Comparison of ENCODE assay signal across 15 cellular contexts in the genomic region with DNA sequence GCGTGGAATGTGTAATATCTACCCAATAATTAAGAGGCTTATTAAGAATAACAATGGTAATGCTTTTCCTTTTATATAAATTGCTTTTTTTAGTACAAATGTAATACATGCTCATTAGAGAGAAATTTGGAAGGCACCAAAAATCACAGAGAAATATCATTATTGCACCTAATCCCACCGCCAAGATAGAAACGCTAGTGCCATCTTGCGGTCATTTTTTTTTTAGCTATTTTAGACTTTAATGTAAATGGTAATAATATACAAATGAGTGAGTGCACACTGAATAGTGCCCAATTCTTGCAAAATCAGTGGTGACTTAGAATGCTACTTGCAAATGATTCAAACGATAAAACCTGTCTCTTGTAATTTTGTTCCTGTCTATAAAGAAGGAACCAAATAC.
A peak's percentile ranks its signal among the peaks of the same experiment; 100 is the strongest.
DNase-seq lines count a peak whose midpoint lies in the region; ATAC-seq and TF ChIP-seq lines count a peak whose summit lies in the region.
"Had no signal": no experiment of that assay in that cellular context is flagged by ENCODE, and none has a peak within 500 bp of the region (broad histone marks: within the 10 kb centered on the region; RNA-seq: fewer than 3 reads in every experiment).

No MANE protein-coding gene starts in this region.

- no peaks in the 10 kb centered on the region for H3K36me3 ChIP-seq in osteoblast (ENCODE audit: insufficient read depth, low read length)
- H3K36me3 ChIP-seq: HAP-1, left ventricle myocardium inferior had no signal

- in situ Hi-C loops in KBM-7 (cut with MboI; ENCODE audit: low pct_unique_long_range_greater_than_20kb, low sequenced_read_pairs), result no loop called here
- in situ Hi-C loops in astrocyte of the cerebellum (cut with HindIII; ENCODE audit: low sequenced_read_pairs), result no loop called here

- no peaks in the 10 kb centered on the region for H3K79me2 ChIP-seq in osteoblast (ENCODE audit: insufficient read depth, low read length)

- H3K4me1 ChIP-seq in osteoblast (ENCODE audit: insufficient read depth, low read length), result no peaks in the 10 kb centered on the region
- H3K4me1 ChIP-seq: HAP-1, left ventricle myocardium inferior had no signal

- no peak overlapping the region for H2AFZ ChIP-seq in osteoblast (ENCODE audit: low read length)

- DNase-seq in NCI-H1417 (lab: John Stamatoyannopoulos, UW), result peak in 2 of 3 experiments; percentile 14 to 18
- no peak for DNase-seq in NCI-H1417 treated with DMSO at 0.1 percent for 48 hours (lab: John Stamatoyannopoulos, UW)
- peak; percentile 18 for DNase-seq in KBM-7
- DNase-seq in astrocyte of the cerebellum (ENCODE audit: low read depth), result no peak
- DNase-seq in osteoblast (ENCODE audit: insufficient read length, low spot score, missing footprints), result no peak
- no peak for DNase-seq in left cardiac atrium
- DNase-seq in activated CD4-positive, CD25-positive, alpha-beta regulatory T cell (lab: John Stamatoyannopoulos, UW), result no peak
- DNase-seq: activated CD4-positive, alpha-beta memory T cell treated with anti-CD3 and anti-CD28 coated beads, Interleukin-2, amount 10 ng/mL, durations not matched to agents 7 days and 5 days; COR-L47; left ventricle myocardium inferior; naive B cell; NCI-H2081 treated with DMSO at 0.1 percent for 48 hours; stimulated activated CD4-positive, alpha-beta T cell treated with anti-CD3 and anti-CD28 coated beads, Interleukin-2, amount 100 ng/mL, for 48 hours had no signal

- H4K20me1 ChIP-seq in osteoblast (ENCODE audit: insufficient read depth, low read length), result no peaks in the 10 kb centered on the region

- no peaks in the 10 kb centered on the region for H3K27me3 ChIP-seq in osteoblast (ENCODE audit: insufficient read depth, low read length)

- ATAC-seq in HG03521 (IDR thresholded peaks at IDR 0.05; ENCODE audit: unreplicated experiment) (no peak), left cardiac atrium (no peak)

- H3K27ac ChIP-seq in osteoblast (ENCODE audit: low read depth, low read length), result no peak overlapping the region
- H3K27ac ChIP-seq: left ventricle myocardium inferior had no signal

- no peak overlapping the region for H3K4me2 ChIP-seq in osteoblast (ENCODE audit: insufficient read depth, low read length)

- H3K9me3 ChIP-seq in osteoblast (ENCODE audit: low read depth, low read length), result no peaks in the 10 kb centered on the region
- H3K9me3 ChIP-seq: HAP-1, left ventricle myocardium inferior had no signal

- H3K4me3 ChIP-seq in astrocyte of the cerebellum (ENCODE audit: low read depth, low read length) (no peak overlapping the region), osteoblast (ENCODE audit: insufficient read depth, low read length) (no peak overlapping the region)
- H3K4me3 ChIP-seq: HAP-1, left ventricle myocardium inferior had no signal

- TF ChIP-seq CTCF in astrocyte of the cerebellum (IDR thresholded peaks at IDR 0.05; ENCODE audit: low read depth, low read length, missing control alignments) (peak; percentile 22), osteoblast (IDR thresholded peaks at IDR 0.05; ENCODE audit: extremely low read depth, low read depth, low read length) (peak; percentile 33)

- intact Hi-C loops in left cardiac atrium (cut with DNase I), result no loop called here

Comparison
In these comparisons a context has a peak if more than half of its experiments do, and no peak if none do; other contexts are left out.
1. DNase-seq: peak in NCI-H1417 (2 of 3) and KBM-7 (single experiment); none in NCI-H1417 treated with DMSO at 0.1 percent for 48 hours (single experiment), astrocyte of the cerebellum (single experiment), osteoblast (single experiment), left cardiac atrium (single experiment) and activated CD4-positive, CD25-positive, alpha-beta regulatory T cell (0 of 4).